In genomic region chr1:9322845-9323244, GRCh38 we compare ENCODE assay signal across 23 cellular contexts. TPM values are rescaled to one million over a fixed set of nuclear protein-coding genes. Genes with fewer than 3 reads are reported as not detected.
DNase-seq lines count a peak whose midpoint lies in the region; ATAC-seq and TF ChIP-seq lines count a peak whose summit lies in the region.
"Had no signal": no experiment of that assay in that cellular context is flagged by ENCODE, and none has a peak within 500 bp of the region (broad histone marks: within the 10 kb centered on the region; RNA-seq: fewer than 3 reads in every experiment).

No MANE protein-coding gene starts in this region.

- no peak overlapping the region for H3K4me3 Mint-ChIP-seq in nephron
- no peak overlapping the region for H3K4me3 Mint-ChIP-seq in nephron progenitor cell
- no peak overlapping the region for H3K4me3 Mint-ChIP-seq in activated CD8-positive, alpha-beta memory T cell treated with anti-CD3 and anti-CD28 coated beads, Interleukin-2, amount 10 ng/mL, durations not matched to agents 7 days and 5 days
- H3K4me3 Mint-ChIP-seq: brain; natural killer cell; stimulated activated naive CD8-positive, alpha-beta T cell treated with anti-CD3 and anti-CD28 coated beads, Interleukin-15, amount 100 ng/mL, for 72 hours; WTC11 had no signal

- peaks cover 20% of the 10 kb centered on the region for H4K20me1 ChIP-seq in PC-3 (ENCODE audit: low read length)

- CTCF ChIA-PET in PC-3 (lab: Charles Lee), result no interaction called here
- CTCF ChIA-PET in activated CD8-positive, alpha-beta memory T cell treated with anti-CD3 and anti-CD28 coated beads, Interleukin-2, amount 10 ng/mL, durations not matched to agents 7 days and 5 days (lab: Charles Lee), result no interaction called here

- H3K27me3 Mint-ChIP-seq in nephron (ENCODE audit: low read depth) (peaks cover 3% of the 10 kb centered on the region), nephron progenitor cell (ENCODE audit: low read depth, poor library complexity) (peaks cover 2% of the 10 kb centered on the region)
- no peaks in the 10 kb centered on the region for H3K27me3 Mint-ChIP-seq in activated CD8-positive, alpha-beta memory T cell treated with anti-CD3 and anti-CD28 coated beads, Interleukin-2, amount 10 ng/mL, durations not matched to agents 7 days and 5 days
- H3K27me3 Mint-ChIP-seq: stimulated activated naive CD8-positive, alpha-beta T cell treated with anti-CD3 and anti-CD28 coated beads, Interleukin-15, amount 100 ng/mL, for 72 hours had no signal

- TF ChIP-seq CTCF in adrenal gland (IDR thresholded peaks at IDR 0.05), result peak in 4 of 6 experiments; percentile 25 to 31 (median 26)
- TF ChIP-seq CTCF in esophagus squamous epithelium (IDR thresholded peaks at IDR 0.05), result no peak
- TF ChIP-seq CTCF in nephron (IDR thresholded peaks at IDR 0.05; ENCODE audit: unreplicated experiment in 3 of 3), result no peak
- TF ChIP-seq CTCF in nephron progenitor cell (IDR thresholded peaks at IDR 0.05), result no peak
- no peak for TF ChIP-seq CTCF in PC-3 (conservative IDR thresholded peaks at IDR 0.05; ENCODE audit: low read depth, low read length)

- H3K9ac ChIP-seq in stomach smooth muscle (ENCODE audit: low read length in 2 of 2), result no peak overlapping the region
- H3K9ac ChIP-seq in PC-3 (ENCODE audit: low read length), result no peak overlapping the region

- no peaks in the 10 kb centered on the region for H3K9me2 ChIP-seq in PC-3 (replicated peaks; ENCODE audit: low read length)

- H3F3A ChIP-seq in PC-3 (ENCODE audit: low read length, unreplicated experiment), result no peaks in the 10 kb centered on the region

- H3K27ac ChIP-seq in adrenal gland, result peak overlapping the region in 1 of 5 donors; percentile 16
- peak overlapping the region in 3 of 4 donors; percentile 21 to 83 (median 30) for H3K27ac ChIP-seq in esophagus squamous epithelium
- peak overlapping the region; percentile 80 for H3K27ac ChIP-seq in stomach smooth muscle (ENCODE audit: low read length)
- H3K27ac ChIP-seq in PC-3 (ENCODE audit: low read length), result no peak overlapping the region
- H3K27ac ChIP-seq: C4-2B had no signal

- H3K27me3 ChIP-seq in adrenal gland, result no peaks in the 10 kb centered on the region
- H3K27me3 ChIP-seq in esophagus squamous epithelium, result no peaks in the 10 kb centered on the region
- no peaks in the 10 kb centered on the region for H3K27me3 ChIP-seq in stomach smooth muscle (ENCODE audit: control insufficient read depth in 1 of 2, insufficient read depth in 2 of 2, low read length in 2 of 2)
- no peaks in the 10 kb centered on the region for H3K27me3 ChIP-seq in PC-3 (ENCODE audit: low read length)

- no peaks in the 10 kb centered on the region for H3K9me3 ChIP-seq in adrenal gland (replicated peaks in 1 of 3)
- H3K9me3 ChIP-seq in esophagus squamous epithelium, result no peaks in the 10 kb centered on the region
- H3K9me3 ChIP-seq in stomach smooth muscle (ENCODE audit: control insufficient read depth in 2 of 2, low read length in 2 of 2), result no peaks in the 10 kb centered on the region
- H3K9me3 ChIP-seq in PC-3 (ENCODE audit: low read length), result no peaks in the 10 kb centered on the region
- H3K9me3 ChIP-seq: HAP-1 had no signal

- BruUV-seq in PC-3 (replicated peaks; lab: Mats Ljungman, UMichigan), result no TSS peak

- ATAC-seq in HG02970 (IDR thresholded peaks at IDR 0.05; ENCODE audit: low FRiP score, unreplicated experiment) (no peak), PC-3 (no peak)
- no peak for ATAC-seq in activated CD8-positive, alpha-beta memory T cell treated with anti-CD3 and anti-CD28 coated beads, Interleukin-2, amount 10 ng/mL, durations not matched to agents 7 days and 5 days
- ATAC-seq: natural killer cell; stimulated activated naive CD8-positive, alpha-beta T cell treated with anti-CD3 and anti-CD28 coated beads, Interleukin-15, amount 100 ng/mL, for 72 hours; WTC11 had no signal

- peaks cover 97% of the 10 kb centered on the region for H3K79me2 ChIP-seq in PC-3 (ENCODE audit: low read length)

- H3K4me1 Mint-ChIP-seq in nephron, result peaks cover 48% of the 10 kb centered on the region
- H3K4me1 Mint-ChIP-seq in nephron progenitor cell, result peaks cover 94% of the 10 kb centered on the region
- H3K4me1 Mint-ChIP-seq in activated CD8-positive, alpha-beta memory T cell treated with anti-CD3 and anti-CD28 coated beads, Interleukin-2, amount 10 ng/mL, durations not matched to agents 7 days and 5 days, result peaks cover under 1% of the 10 kb centered on the region
- H3K4me1 Mint-ChIP-seq: natural killer cell had no signal

- DNase-seq in adrenal gland (peak; percentile 51 to 83 (median 79)), esophagus squamous epithelium (lab: John Stamatoyannopoulos, UW) (no peak), nephron progenitor cell (no peak), PC-3 (no peak)
- DNase-seq in activated CD8-positive, alpha-beta memory T cell treated with anti-CD3 and anti-CD28 coated beads, Interleukin-2, amount 10 ng/mL, durations not matched to agents 7 days and 5 days, result no peak
- DNase-seq: activated CD4-positive, alpha-beta T cell treated with anti-CD3 and anti-CD28 coated beads, Interleukin-2, amount 50 U/mL, for 4 hours; activated effector memory CD4-positive, alpha-beta T cell treated with anti-CD3 and anti-CD28 coated beads, Interleukin-2, amount 50 U/mL, for 16 hours; activated T-cell treated with anti-CD3 and anti-CD28 coated beads for 4 hours; Calu3; glutamatergic neuron; KBM-7; left cardiac atrium; natural killer cell; NCI-H1694 treated with DMSO at 0.1 percent for 48 hours; NCI-H526 treated with DMSO at 0.1 percent for 48 hours; stimulated activated naive CD8-positive, alpha-beta T cell treated with anti-CD3 and anti-CD28 coated beads, Interleukin-15, amount 100 ng/mL, for 72 hours had no signal

- TF ChIP-seq POLR2A in adrenal gland (IDR thresholded peaks at IDR 0.05) (no peak), esophagus squamous epithelium (IDR thresholded peaks at IDR 0.05) (no peak)

- WGBS in adrenal gland, 4 donors, result 41 to 73% (median 44%) methylated on average over 3 to 21 of the region's 21 CpGs
- 93% methylated on average over 5 of the region's 21 CpGs; no CpG with 5 or more reads in 1 of the 2 donors for WGBS in esophagus squamous epithelium, 2 donors

- H3K36me3 ChIP-seq in adrenal gland (replicated peaks in 1 of 2) (no peaks in the 10 kb centered on the region), esophagus squamous epithelium (peaks cover 0 to 21% (median 0%) of the 10 kb centered on the region in 3 donors), stomach smooth muscle (ENCODE audit: control insufficient read depth in 2 of 2, insufficient read depth in 2 of 2, low read length in 2 of 2) (peaks cover 2% of the 10 kb centered on the region in 2 donors), PC-3 (ENCODE audit: low read depth, low read length) (no peaks in the 10 kb centered on the region)
- H3K36me3 ChIP-seq: HAP-1 had no signal

- H3K36me3 Mint-ChIP-seq in nephron (ENCODE audit: low read depth) (no peaks in the 10 kb centered on the region), nephron progenitor cell (ENCODE audit: low read depth) (no peaks in the 10 kb centered on the region)
- no peaks in the 10 kb centered on the region for H3K36me3 Mint-ChIP-seq in activated CD8-positive, alpha-beta memory T cell treated with anti-CD3 and anti-CD28 coated beads, Interleukin-2, amount 10 ng/mL, durations not matched to agents 7 days and 5 days
- H3K36me3 Mint-ChIP-seq: brain, natural killer cell, WTC11 had no signal

- H3K4me3 ChIP-seq in adrenal gland (no peak overlapping the region), esophagus squamous epithelium (no peak overlapping the region), stomach smooth muscle (ENCODE audit: low read length in 2 of 2) (no peak overlapping the region), PC-3 (ENCODE audit: low read length) (no peak overlapping the region)
- H3K4me3 ChIP-seq: HAP-1 had no signal

- H3K9me3 Mint-ChIP-seq in nephron (no peaks in the 10 kb centered on the region), nephron progenitor cell (no peaks in the 10 kb centered on the region)
- H3K9me3 Mint-ChIP-seq in activated CD8-positive, alpha-beta memory T cell treated with anti-CD3 and anti-CD28 coated beads, Interleukin-2, amount 10 ng/mL, durations not matched to agents 7 days and 5 days (ENCODE audit: low read depth), result no peaks in the 10 kb centered on the region
- H3K9me3 Mint-ChIP-seq: brain; natural killer cell; stimulated activated naive CD8-positive, alpha-beta T cell treated with anti-CD3 and anti-CD28 coated beads, Interleukin-15, amount 100 ng/mL, for 72 hours; WTC11 had no signal

- POLR2A ChIA-PET in PC-3 (lab: Charles Lee; ENCODE audit: unreplicated experiment), result no interaction called here

- H2AFZ ChIP-seq in PC-3 (ENCODE audit: low read length), result no peak overlapping the region

- no peak overlapping the region for H3K4me2 ChIP-seq in PC-3 (ENCODE audit: low read length)

- intact Hi-C loops in adrenal gland (cut with DNase I), result no loop called here
- intact Hi-C loops in esophagus squamous epithelium (cut with DNase I), result no loop called here
- intact Hi-C loops in PC-3 (cut with micrococcal nuclease), result no loop called here

- H3K27ac Mint-ChIP-seq in nephron (peak overlapping the region in 2 of 3 experiments; percentile 17 to 89), nephron progenitor cell (no peak overlapping the region)
- no peak overlapping the region for H3K27ac Mint-ChIP-seq in activated CD8-positive, alpha-beta memory T cell treated with anti-CD3 and anti-CD28 coated beads, Interleukin-2, amount 10 ng/mL, durations not matched to agents 7 days and 5 days
- H3K27ac Mint-ChIP-seq: brain; natural killer cell; stimulated activated naive CD8-positive, alpha-beta T cell treated with anti-CD3 and anti-CD28 coated beads, Interleukin-15, amount 100 ng/mL, for 72 hours had no signal

- peaks cover 0 to 15% of the 10 kb centered on the region in 2 donors for H3K4me1 ChIP-seq in adrenal gland (replicated peaks in 1 of 2)
- H3K4me1 ChIP-seq in esophagus squamous epithelium, result peaks cover 61 to 100% (median 94%) of the 10 kb centered on the region in 3 donors
- peaks cover 92% of the 10 kb centered on the region for H3K4me1 ChIP-seq in stomach smooth muscle (ENCODE audit: control insufficient read depth, insufficient read depth, low read length)
- H3K4me1 ChIP-seq in PC-3 (ENCODE audit: insufficient read depth, low read length), result no peaks in the 10 kb centered on the region
- H3K4me1 ChIP-seq: HAP-1 had no signal

RNA-seq across cellular contexts. Expression of gene SPSB1, which starts 30.2 kb away (rescaled TPM):
- total RNA-seq in adrenal gland, result 10 to 100 TPM in 5 of 8 donors, 1 to 10 TPM in 3; 8.4 to 14.0 (median 10.2) TPM
- polyA plus RNA-seq in adrenal gland, result 10 to 100 TPM in 1 of 3 donors, 1 to 10 TPM in 2; 5.1 to 12.9 (median 5.5) TPM
- total RNA-seq in esophagus squamous epithelium, result 10 to 100 TPM; 15.2 to 35.5 (median 25.2) TPM
- total RNA-seq in PC-3 (2014; rRNA removed), result 18.1 and 32.9 TPM in 2 replicates
- 1 to 10 TPM; 8.2 to 9.0 TPM for total RNA-seq in activated CD8-positive, alpha-beta memory T cell treated with anti-CD3 and anti-CD28 coated beads, Interleukin-2, amount 10 ng/mL, durations not matched to agents 7 days and 5 days

Comparison
In these comparisons a context has a peak if more than half of its experiments do, and no peak if none do; other contexts are left out.
1. DNase-seq: peak in adrenal gland (7 of 7); none in esophagus squamous epithelium (single experiment), nephron progenitor cell (single experiment), PC-3 (single experiment) and activated CD8-positive, alpha-beta memory T cell treated with anti-CD3 and anti-CD28 coated beads, Interleukin-2, amount 10 ng/mL, durations not matched to agents 7 days and 5 days (single experiment).
2. CTCF ChIP-seq: peak in adrenal gland (4 of 6); none in esophagus squamous epithelium (0 of 6), nephron (0 of 3), nephron progenitor cell (single experiment) and PC-3 (single experiment).
3. H3K27ac Mint-ChIP-seq: peak in nephron (2 of 3); none in nephron progenitor cell (single experiment) and activated CD8-positive, alpha-beta memory T cell treated with anti-CD3 and anti-CD28 coated beads, Interleukin-2, amount 10 ng/mL, durations not matched to agents 7 days and 5 days (single experiment).